In the genomic region with DNA sequence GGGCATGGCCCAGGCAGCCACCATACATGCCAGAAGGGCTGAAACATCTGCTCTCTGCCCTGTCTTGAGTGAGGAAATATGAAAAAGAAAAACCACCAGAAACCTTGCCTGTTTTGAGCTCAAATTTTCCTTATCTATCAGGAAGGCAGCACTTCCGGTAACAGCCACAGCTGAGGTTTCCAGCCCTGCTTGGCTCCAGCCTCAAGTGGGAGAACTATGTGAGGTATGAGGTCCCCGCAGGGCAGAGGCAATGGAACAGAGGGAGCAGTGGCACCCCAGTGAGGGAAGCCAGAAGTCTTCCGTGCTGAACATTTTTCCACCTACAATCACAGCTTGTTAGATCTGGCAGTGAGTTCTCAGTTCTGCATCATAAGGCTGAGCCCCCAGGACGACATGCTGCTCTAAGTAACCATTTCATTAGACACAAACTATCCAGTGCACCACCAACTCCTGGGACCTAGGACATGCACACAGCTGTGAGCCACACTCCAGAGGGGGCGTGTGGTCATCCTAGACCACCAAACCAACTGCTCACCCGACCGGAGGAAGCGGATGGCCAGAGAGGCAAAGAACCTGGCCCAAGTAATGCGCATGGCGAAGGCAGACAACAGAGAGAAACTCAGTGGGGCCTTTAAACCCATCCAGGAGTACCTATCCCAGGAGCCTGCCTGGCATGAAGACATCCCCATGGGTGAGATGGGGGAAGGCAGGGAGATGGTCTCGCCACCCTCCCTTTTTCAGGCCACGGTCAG, we compare ENCODE assay signal across 1 cellular context.
TF ChIP-seq lines count a peak whose summit lies in the region.

No MANE protein-coding gene starts in this region.

TF ChIP-seq in IMR-90, 13 proteins besides CTCF, POLR2A, EP300 and RAD21 (continued from another document):
- no peak for TF ChIP-seq NFE2L2 (IDR thresholded peaks at IDR 0.05; ENCODE audit: low read depth, low read length)
- no peak for TF ChIP-seq MAFK (IDR thresholded peaks at IDR 0.05; ENCODE audit: low read depth, low read length)
- no peak for TF ChIP-seq RFX5 (IDR thresholded peaks at IDR 0.05; ENCODE audit: low read depth, low read length)
